Comparison of ENCODE assay signal across 2 cellular contexts in genomic region chr7:152513861-152514770, GRCh38.
A peak's percentile ranks its signal among the peaks of the same experiment; 100 is the strongest.
TF ChIP-seq lines count a peak whose summit lies in the region.

No MANE protein-coding gene starts in this region.

TF ChIP-seq in HEK293, 187 proteins besides CTCF, POLR2A, EP300 and RAD21 (continued from another document):
- TF ChIP-seq ZNF76 (tag by site-specific recombination; IDR thresholded peaks at IDR 0.05; ENCODE audit: borderline replicate concordance, low read depth): no peak
- TF ChIP-seq KLF9 (tag by site-specific recombination; IDR thresholded peaks at IDR 0.05; ENCODE audit: low read depth): no peak
- TF ChIP-seq ZNF449 (tag by site-specific recombination; IDR thresholded peaks at IDR 0.05): peak; percentile 75
- TF ChIP-seq ZNF768 (tag by site-specific recombination; IDR thresholded peaks at IDR 0.05): no peak
- no peak for TF ChIP-seq ZFP37 (tag by site-specific recombination; IDR thresholded peaks at IDR 0.05)
- no peak for TF ChIP-seq MEIS1 (CRISPR knock-in tag; IDR thresholded peaks at IDR 0.05; ENCODE audit: borderline replicate concordance)
- no peak for TF ChIP-seq BCL6B (tag by site-specific recombination; IDR thresholded peaks at IDR 0.05)
- TF ChIP-seq ZNF112 (tag by site-specific recombination; IDR thresholded peaks at IDR 0.05): no peak
- 0 out of 2 replicates have a peak, but pooled peaks have one; percentile 17 for TF ChIP-seq ZNF132 (tag by site-specific recombination; IDR thresholded peaks at IDR 0.05; ENCODE audit: borderline replicate concordance)
- peak; percentile 50; the same call in 1 of the 2 replicates for TF ChIP-seq SCRT2 (tag by site-specific recombination; IDR thresholded peaks at IDR 0.05)

TF ChIP-seq in H1, 55 proteins besides CTCF, POLR2A, EP300 and RAD21 (continued from another document):
- no peak for TF ChIP-seq ATF2 (IDR thresholded peaks at IDR 0.05; ENCODE audit: low read length)
